In genomic region chr4:17665852-17666251, GRCh38 we compare ENCODE assay signal across 13 cellular contexts. TPM values are rescaled to one million over a fixed set of nuclear protein-coding genes. Genes with fewer than 3 reads are reported as not detected.
DNase-seq lines count a peak whose midpoint lies in the region; ATAC-seq and TF ChIP-seq lines count a peak whose summit lies in the region.
"Had no signal": no experiment of that assay in that cellular context is flagged by ENCODE, and none has a peak within 500 bp of the region (broad histone marks: within the 10 kb centered on the region; RNA-seq: fewer than 3 reads in every experiment).

No MANE protein-coding gene starts in this region.

- peak overlapping the region in 7 of 11 experiments; percentile 34 to 73 (median 57); a peak in 9 of 22 replicates for H3K27ac ChIP-seq in BLaER1 treated with 17β-estradiol and CSF1 and Interleukin-3, amounts not matched to agents 10 nM and 100 nM
- peak overlapping the region; percentile 67 for H3K27ac ChIP-seq in OCI-LY7 (ENCODE audit: low read depth, low read length, poor library complexity, severe bottlenecking)

- BruUV-seq in OCI-LY7 (replicated peaks; lab: Mats Ljungman, UMichigan): no TSS peak

- no peak overlapping the region for H3K4me3 ChIP-seq in BLaER1 treated with 17β-estradiol and CSF1 and Interleukin-3, amounts not matched to agents 10 nM and 100 nM
- peak overlapping the region; percentile 50 for H3K4me3 ChIP-seq in OCI-LY7 (ENCODE audit: low read depth, low read length, poor library complexity, severe bottlenecking)
- H3K4me3 ChIP-seq: GM23338 had no signal

- intact Hi-C loops in OCI-LY7 (cut with micrococcal nuclease; ENCODE audit: unreplicated experiment): loop anchor here (2.0 to 10.0 kb wide), 4 partner anchors 145 to 1319 kb away; partner anchors contain the start of genes DCAF16, LCORL and NCAPG

- peaks cover 0 to 14% (median 0%) of the 10 kb centered on the region in 11 experiments; a peak in 5 of 22 replicates for H3K9me3 ChIP-seq in BLaER1 treated with 17β-estradiol and CSF1 and Interleukin-3, amounts not matched to agents 10 nM and 100 nM (replicated peaks in 1 of 11)
- no peaks in the 10 kb centered on the region for H3K9me3 ChIP-seq in OCI-LY7 (ENCODE audit: low read length)

- no peak overlapping the region; the same call in 1 of the 2 replicates for H2AFZ ChIP-seq in OCI-LY7 (ENCODE audit: low read length)
- H2AFZ ChIP-seq: GM23338 had no signal

- TF ChIP-seq CTCF in GM10248 (IDR thresholded peaks at IDR 0.05; ENCODE audit: control extremely low read depth, extremely low read depth, low read depth, missing control alignments) (no peak), OCI-LY7 (conservative IDR thresholded peaks at IDR 0.05; ENCODE audit: low read length) (no peak)

- peaks cover 49 to 76% (median 63%) of the 10 kb centered on the region in 10 experiments for H3K4me1 ChIP-seq in BLaER1 treated with 17β-estradiol and CSF1 and Interleukin-3, amounts not matched to agents 10 nM and 100 nM
- peaks cover 47% of the 10 kb centered on the region for H3K4me1 ChIP-seq in OCI-LY7 (ENCODE audit: insufficient read depth, low read length, poor library complexity, severe bottlenecking)

- CTCF ChIA-PET in GM10248 (lab: Yijun Ruan, JAX): no interaction called here
- CTCF ChIA-PET in OCI-LY7 (lab: Charles Lee; ENCODE audit: unreplicated experiment): no interaction called here

- no peaks in the 10 kb centered on the region for H3K79me2 ChIP-seq in OCI-LY7 (ENCODE audit: insufficient read depth, low read depth, low read length)

- no peak for ATAC-seq in GM21576 (IDR thresholded peaks at IDR 0.05; ENCODE audit: unreplicated experiment)
- ATAC-seq: CD8-positive, alpha-beta T cell; GM23338 had no signal

- H3K9ac ChIP-seq in BLaER1 treated with 17β-estradiol and CSF1 and Interleukin-3, amounts not matched to agents 10 nM and 100 nM: no peak overlapping the region

- no peaks in the 10 kb centered on the region for H3K9me2 ChIP-seq in OCI-LY7 (ENCODE audit: insufficient read depth, low read length)

- H3K36me3 ChIP-seq in BLaER1 treated with 17β-estradiol and CSF1 and Interleukin-3, amounts not matched to agents 10 nM and 100 nM: no peaks in the 10 kb centered on the region
- H3K36me3 ChIP-seq in OCI-LY7 (ENCODE audit: insufficient read depth, low read length): no peaks in the 10 kb centered on the region

- POLR2A ChIA-PET in GM10248 (lab: Yijun Ruan, JAX): no interaction called here
- POLR2A ChIA-PET in OCI-LY7 (lab: Charles Lee): interaction anchor here (0.5 to 1.6 kb wide), 7 partner anchors 11 to 391 kb away, joined by 3 to 7 read pairs (median 3); no protein-coding TSS in a partner anchor

- DNase-seq in GM10248 (ENCODE audit: extremely low spot score) (peak; percentile 1), OCI-LY7 (ENCODE audit: low spot score) (peak; percentile 27), renal cortical epithelial cell (ENCODE audit: low read depth) (peak; percentile 11), NCI-H1694 treated with DMSO at 0.1 percent for 48 hours (lab: John Stamatoyannopoulos, UW) (no peak)
- no peak for DNase-seq in stimulated activated CD4-positive, alpha-beta T cell treated with anti-CD3 and anti-CD28 coated beads, Interleukin-4, amount 100 ng/mL, for 1 hour
- DNase-seq: CD8-positive, alpha-beta T cell; COR-L47; DND-41; GF-D8; H7 had no signal

- peak overlapping the region; percentile 63 to 82 (median 73) for H3K4me2 ChIP-seq in BLaER1 treated with 17β-estradiol and CSF1 and Interleukin-3, amounts not matched to agents 10 nM and 100 nM
- peak overlapping the region; percentile 65 for H3K4me2 ChIP-seq in OCI-LY7 (ENCODE audit: low read length)
- H3K4me2 ChIP-seq: GM23338 had no signal

- H3K27me3 ChIP-seq in BLaER1 treated with 17β-estradiol and CSF1 and Interleukin-3, amounts not matched to agents 10 nM and 100 nM: no peaks in the 10 kb centered on the region

- H4K20me1 ChIP-seq in BLaER1 treated with 17β-estradiol and CSF1 and Interleukin-3, amounts not matched to agents 10 nM and 100 nM: no peaks in the 10 kb centered on the region
- H4K20me1 ChIP-seq in OCI-LY7 (ENCODE audit: insufficient read depth, low read length): no peaks in the 10 kb centered on the region

RNA-seq across cellular contexts. Expression of gene MED28, which starts 51.4 kb away (rescaled TPM):
- 20.7 and 27.0 TPM in 2 replicates for total RNA-seq in OCI-LY7 (2014; rRNA removed; shearing (Covaris generic))
- total RNA-seq in OCI-LY7 (2022) (78.2 and 86.2 TPM in 2 replicates), renal cortical epithelial cell (8.9 and 11.7 TPM in 2 replicates)

Comparison
In these comparisons a context has a peak if more than half of its experiments do, and no peak if none do; other contexts are left out.
1. DNase-seq: peak in GM10248 (single experiment), OCI-LY7 (single experiment) and renal cortical epithelial cell (single experiment); none in stimulated activated CD4-positive, alpha-beta T cell treated with anti-CD3 and anti-CD28 coated beads, Interleukin-4, amount 100 ng/mL, for 1 hour (single experiment) and NCI-H1694 treated with DMSO at 0.1 percent for 48 hours (single experiment).